ENCODE assay signal across 8 cellular contexts in the genomic region with DNA sequence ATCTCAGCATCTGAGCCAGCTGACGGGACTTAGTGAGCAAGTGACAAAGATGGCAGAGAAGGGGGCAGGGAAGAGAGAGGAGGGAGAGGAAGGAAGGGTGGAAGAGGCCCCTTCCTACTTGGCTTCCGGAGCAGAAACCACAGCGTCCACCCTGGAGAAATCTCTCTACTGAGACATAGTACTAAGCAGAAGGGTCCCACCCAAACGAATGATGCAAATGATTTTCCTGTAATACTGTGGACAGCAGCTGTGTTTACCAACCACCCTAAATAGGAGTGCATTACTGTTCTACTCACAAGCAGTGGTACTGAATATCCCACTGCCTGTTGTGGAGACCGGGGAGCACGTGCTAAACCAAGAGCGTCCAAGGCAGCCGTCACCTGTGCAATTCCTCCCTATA. TPM values are rescaled to one million over a fixed set of nuclear protein-coding genes. Genes with fewer than 3 reads are reported as not detected.
DNase-seq lines count a peak whose midpoint lies in the region; ATAC-seq lines count a peak whose summit lies in the region.

No MANE protein-coding gene starts in this region.

- H3K4me3 ChIP-seq in H7 (ENCODE audit: insufficient read depth, low read depth, low read length): no peak overlapping the region

- ATAC-seq in GM18502 (IDR thresholded peaks at IDR 0.05; ENCODE audit: poor library complexity, unreplicated experiment) (peak; percentile 90), HG02571 (IDR thresholded peaks at IDR 0.05; ENCODE audit: unreplicated experiment) (peak; percentile 81), left lobe of liver (peak; percentile 61), GM18520 (IDR thresholded peaks at IDR 0.05; ENCODE audit: unreplicated experiment) (no peak)

- H3K27me3 ChIP-seq in H7 (ENCODE audit: control insufficient read depth, insufficient read depth, low read length): no peaks in the 10 kb centered on the region

- DNase-seq in NCI-H526 treated with DMSO at 0.1 percent for 48 hours (lab: John Stamatoyannopoulos, UW): peak; percentile 67
- DNase-seq in left lobe of liver (ENCODE audit: low spot score): no peak
- no peak for DNase-seq in NCI-H82 (lab: John Stamatoyannopoulos, UW)
- DNase-seq in H7: no peak
- no peak for DNase-seq in NCI-H128 (lab: John Stamatoyannopoulos, UW; ENCODE audit: unreplicated experiment)

- H3K36me3 ChIP-seq in H7 (replicated peaks; ENCODE audit: control insufficient read depth, insufficient read depth, low read length): no peaks in the 10 kb centered on the region

RNA-seq across cellular contexts. Expression of a gene that starts 29.4 kb away (rescaled TPM):
- 0.05 TPM for total RNA-seq in left lobe of liver
- not detected in 2 replicates for total RNA-seq in H7 (2014; rRNA removed; shearing (Covaris generic))
